In genomic region chr10:20877986-20878979, GRCh38 we compare ENCODE assay signal across 21 cellular contexts. TPM values are rescaled to one million over a fixed set of nuclear protein-coding genes. Genes with fewer than 3 reads are reported as not detected.
A peak's percentile ranks its signal among the peaks of the same experiment; 100 is the strongest.
DNase-seq lines count a peak whose midpoint lies in the region; FAIRE-seq and TF ChIP-seq lines count a peak whose summit lies in the region.
"Had no signal": no experiment of that assay in that cellular context is flagged by ENCODE, and none has a peak within 500 bp of the region (broad histone marks: within the 10 kb centered on the region; RNA-seq: fewer than 3 reads in every experiment).

No MANE protein-coding gene starts in this region.

- H3K4me3 Mint-ChIP-seq in activated naive CD4-positive, alpha-beta T cell treated with anti-CD3 and anti-CD28 coated beads, Interleukin-2, amount 50 U/mL, for 24 hours = no peak overlapping the region
- H3K4me3 Mint-ChIP-seq: CD14-positive monocyte, neural progenitor cell had no signal

- H3K36me3 ChIP-seq in MG63 = no peaks in the 10 kb centered on the region
- H3K36me3 ChIP-seq: neural progenitor cell had no signal

- H3K9me3 ChIP-seq in MG63 = no peaks in the 10 kb centered on the region

- no peaks in the 10 kb centered on the region for H3K36me3 Mint-ChIP-seq in activated naive CD4-positive, alpha-beta T cell treated with anti-CD3 and anti-CD28 coated beads, Interleukin-2, amount 50 U/mL, for 24 hours
- H3K36me3 Mint-ChIP-seq: CD14-positive monocyte had no signal

- H3K4me3 ChIP-seq in fibroblast of mammary gland (ENCODE audit: control insufficient read depth, low read depth, low read length) = no peak overlapping the region
- H3K4me3 ChIP-seq in MG63 = no peak overlapping the region
- H3K4me3 ChIP-seq: neural progenitor cell had no signal

- POLR2A ChIA-PET in RWPE1 (lab: Yijun Ruan, JAX; ENCODE audit: low non-redundant PET) = no interaction called here

- H3K4me1 Mint-ChIP-seq in activated naive CD4-positive, alpha-beta T cell treated with anti-CD3 and anti-CD28 coated beads, Interleukin-2, amount 50 U/mL, for 24 hours = no peaks in the 10 kb centered on the region
- H3K4me1 Mint-ChIP-seq: CD14-positive monocyte, neural progenitor cell had no signal

- no peak for TF ChIP-seq CTCF in RWPE1 (conservative IDR thresholded peaks at IDR 0.05; ENCODE audit: low read depth)
- TF ChIP-seq CTCF in fibroblast of mammary gland (conservative IDR thresholded peaks at IDR 0.05; ENCODE audit: control insufficient read depth, insufficient read depth, low read depth, low read length) = no peak

- no peak for DNase-seq in activated naive CD4-positive, alpha-beta T cell treated with Interleukin-2 at 50 U/mL for 16 hours
- peak; percentile 36 for DNase-seq in RWPE1 (ENCODE audit: low spot score)
- peak; percentile 67 for DNase-seq in fibroblast of mammary gland (ENCODE audit: low read depth)
- peak; percentile 28 for DNase-seq in urothelium cell line (ENCODE audit: low spot score)
- no peak for DNase-seq in OCI-M1 (lab: John Stamatoyannopoulos, UW)
- no peak for DNase-seq in HK-2 (ENCODE audit: unreplicated experiment)
- DNase-seq in MG63 = no peak
- DNase-seq: activated CD4-positive, alpha-beta T cell treated with anti-CD3 and anti-CD28 coated beads for 48 hours; activated CD8-positive, alpha-beta memory T cell treated with anti-CD3 and anti-CD28 coated beads, Interleukin-2, amount 50 U/mL, for 4 hours; activated gamma-delta T cell; DMS153; H7; Karpas-422; mesendoderm; NCI-H1694 treated with DMSO at 0.1 percent for 48 hours; stimulated activated naive CD4-positive, alpha-beta T cell treated with Interleukin-2 at 50 U/mL for 16 hours; trophoblast cell had no signal

- FAIRE-seq in urothelium cell line (lab: Jason Lieb, UNC) = no peak
- FAIRE-seq: colon had no signal

- H3K27me3 ChIP-seq in MG63 = no peaks in the 10 kb centered on the region
- H3K27me3 ChIP-seq: neural progenitor cell had no signal

- CTCF ChIA-PET in RWPE1 (lab: Yijun Ruan, JAX) = no interaction called here

- peak overlapping the region; percentile 47 for H3K27ac Mint-ChIP-seq in activated naive CD4-positive, alpha-beta T cell treated with anti-CD3 and anti-CD28 coated beads, Interleukin-2, amount 50 U/mL, for 24 hours
- H3K27ac Mint-ChIP-seq: CD14-positive monocyte, neural progenitor cell had no signal

- H3K27me3 Mint-ChIP-seq in activated naive CD4-positive, alpha-beta T cell treated with anti-CD3 and anti-CD28 coated beads, Interleukin-2, amount 50 U/mL, for 24 hours = peaks cover 2% of the 10 kb centered on the region

- H3K9me3 Mint-ChIP-seq in activated naive CD4-positive, alpha-beta T cell treated with anti-CD3 and anti-CD28 coated beads, Interleukin-2, amount 50 U/mL, for 24 hours = peaks cover 4% of the 10 kb centered on the region
- H3K9me3 Mint-ChIP-seq: neural progenitor cell had no signal

- H3K27ac ChIP-seq in RWPE1 = no peak overlapping the region
- H3K27ac ChIP-seq: neural progenitor cell had no signal

RNA-seq across cellular contexts. Expression of gene NEBL, which starts 18.8 kb away (rescaled TPM):
- total RNA-seq in MG63 (2014; rRNA removed; shearing (Covaris generic); ENCODE audit: low replicate concordance) = 0.03 and 0.07 TPM in 2 replicates

Comparison
In these comparisons a context has a peak if more than half of its experiments do, and no peak if none do; other contexts are left out.
1. DNase-seq: peak in RWPE1 (single experiment), fibroblast of mammary gland (single experiment) and urothelium cell line (single experiment); none in activated naive CD4-positive, alpha-beta T cell treated with Interleukin-2 at 50 U/mL for 16 hours (single experiment), OCI-M1 (single experiment), HK-2 (single experiment) and MG63 (single experiment).